Comparison of ENCODE assay signal across 7 cellular contexts in genomic region chr2:202237787-202238233, GRCh38. TPM values are rescaled to one million over a fixed set of nuclear protein-coding genes. Genes with fewer than 3 reads are reported as not detected.
A peak's percentile ranks its signal among the peaks of the same experiment; 100 is the strongest.
DNase-seq lines count a peak whose midpoint lies in the region; ATAC-seq, FAIRE-seq and TF ChIP-seq lines count a peak whose summit lies in the region.

No MANE protein-coding gene starts in this region.

- H4K91ac ChIP-seq in H1 (replicated peaks; ENCODE audit: insufficient read length, low read length): peak overlapping the region; percentile 77

- H4K8ac ChIP-seq in H1 (ENCODE audit: extremely low read depth, insufficient read depth, low read length): peak overlapping the region; percentile 99

- H2BK15ac ChIP-seq in H1 (ENCODE audit: low read length): no peak overlapping the region

- ATAC-seq in GM21367 (IDR thresholded peaks at IDR 0.05; ENCODE audit: unreplicated experiment) (peak; percentile 34), HG03558 (IDR thresholded peaks at IDR 0.05; ENCODE audit: extremely low read depth, unreplicated experiment) (peak; percentile 14)

- POLR2A ChIA-PET in H1 (lab: Charles Lee; ENCODE audit: partially characterized antibody): interaction anchor here (0.6 to 5.5 kb wide), 16 partner anchors 10 to 597 kb away, joined by 3 to 126 read pairs (median 4); partner anchors contain the start of gene NOP58

- H3K79me1 ChIP-seq in H1 (ENCODE audit: low read depth, low read length): no peaks in the 10 kb centered on the region

- no peak overlapping the region for H2AFZ ChIP-seq in H1 (ENCODE audit: low read length)

- H3K27ac ChIP-seq in H1 (ENCODE audit: low read depth, low read length) (peak overlapping the region; percentile 96), substantia nigra (ENCODE audit: low read depth, low read length, poor library complexity, severe bottlenecking) (peak overlapping the region; percentile 88)

- in situ Hi-C loops in G401 (cut with HindIII; ENCODE audit: low sequenced_read_pairs): no loop called here

- H3K4me2 ChIP-seq in H1 (ENCODE audit: insufficient read depth in 1 of 2, low read depth in 2 of 2, low read length in 2 of 2): peak overlapping the region; percentile 73 to 86

- peak overlapping the region; percentile 51; the same call in 1 of the 2 replicates for H3K18ac ChIP-seq in H1 (ENCODE audit: extremely low read depth, low read length)

- H3K23me2 ChIP-seq in H1 (ENCODE audit: low read depth, low read length): peaks cover 3% of the 10 kb centered on the region

- peak overlapping the region; percentile 70; the same call in 1 of the 2 replicates for H2AK5ac ChIP-seq in H1 (ENCODE audit: low read depth, low read length)

- peak overlapping the region; percentile 93 for H3K56ac ChIP-seq in H1 (replicated peaks; ENCODE audit: insufficient read length, low read depth, low read length)

- H3K23ac ChIP-seq in H1 (ENCODE audit: insufficient read length): no peak overlapping the region

- H3K9me3 Mint-ChIP-seq in T-helper 1 cell treated with Interleukin-12 subunit alpha and Interleukin-12 subunit beta and Interleukin-4 antibody, amounts not matched to agents 30 μg/mL and 1 μg/mL, for 36 hours: no peaks in the 10 kb centered on the region

- H3K4me1 ChIP-seq in H1 (replicated peaks in 1 of 4; ENCODE audit: control insufficient read depth in 3 of 4, insufficient read depth in 4 of 4, low read length in 3 of 4): peaks cover 0 to 3% (median 0%) of the 10 kb centered on the region in 4 experiments; a peak in 3 of 7 replicates

- H3K36me3 Mint-ChIP-seq in T-helper 1 cell treated with Interleukin-12 subunit alpha and Interleukin-12 subunit beta and Interleukin-4 antibody, amounts not matched to agents 30 μg/mL and 1 μg/mL, for 36 hours (ENCODE audit: low read depth): peaks cover 5% of the 10 kb centered on the region

- no peaks in the 10 kb centered on the region for H3K27me3 Mint-ChIP-seq in T-helper 1 cell treated with Interleukin-12 subunit alpha and Interleukin-12 subunit beta and Interleukin-4 antibody, amounts not matched to agents 30 μg/mL and 1 μg/mL, for 36 hours (ENCODE audit: low read depth)

- peak in 1 of 2 experiments; percentile 70; a peak in 2 of 3 replicates for TF ChIP-seq POLR2A in H1 (IDR thresholded peaks at IDR 0.05; ENCODE audit: control extremely low read depth in 1 of 2, low read depth in 2 of 2, low read length in 2 of 2)

- no peaks in the 10 kb centered on the region for H3K9me3 ChIP-seq in H1 (ENCODE audit: insufficient read depth in 2 of 2, low read depth in 1 of 2, low read length in 1 of 2)

- no peak overlapping the region for H3K14ac ChIP-seq in H1 (ENCODE audit: insufficient read length)

- no peak for FAIRE-seq in H1 (lab: Jason Lieb, UNC)

- no peak overlapping the region for H2BK120ac ChIP-seq in H1 (replicated peaks; ENCODE audit: low read depth, low read length)

- H3K27ac Mint-ChIP-seq in T-helper 1 cell treated with Interleukin-12 subunit alpha and Interleukin-12 subunit beta and Interleukin-4 antibody, amounts not matched to agents 30 μg/mL and 1 μg/mL, for 36 hours: peak overlapping the region; percentile 86

- peak overlapping the region; percentile 99 for H3K4me3 Mint-ChIP-seq in T-helper 1 cell treated with Interleukin-12 subunit alpha and Interleukin-12 subunit beta and Interleukin-4 antibody, amounts not matched to agents 30 μg/mL and 1 μg/mL, for 36 hours

- H3K4me1 Mint-ChIP-seq in T-helper 1 cell treated with Interleukin-12 subunit alpha and Interleukin-12 subunit beta and Interleukin-4 antibody, amounts not matched to agents 30 μg/mL and 1 μg/mL, for 36 hours (ENCODE audit: low read depth): peaks cover 16% of the 10 kb centered on the region

- no peak for TF ChIP-seq EP300 in H1 (IDR thresholded peaks at IDR 0.05; ENCODE audit: borderline replicate concordance in 1 of 2, low read depth in 2 of 2, low read length in 2 of 2)

- H3K4ac ChIP-seq in H1 (replicated peaks; ENCODE audit: insufficient read length, low read depth, low read length): peak overlapping the region; percentile 73

- CTCF ChIA-PET in H1 (lab: Charles Lee; ENCODE audit: partially characterized antibody): interaction anchor here (1.7 kb wide), 1 partner anchor 32 kb away, joined by 5 read pairs; no protein-coding TSS in a partner anchor

- peak overlapping the region; percentile 82 to 95 (median 94) for H3K9ac ChIP-seq in H1 (replicated peaks in 1 of 4; ENCODE audit: extremely low read depth in 1 of 4, low read depth in 3 of 4, low read length in 3 of 4)

- H3K4me3 ChIP-seq in H1 (ENCODE audit: extremely low read depth in 1 of 4, insufficient read depth in 2 of 4, low read depth in 3 of 4, low read length in 4 of 4): peak overlapping the region; percentile 81 to 99 (median 98)

- DNase-seq in G401 (ENCODE audit: low spot score) (peak; percentile 35), H1 (ENCODE audit: low read depth in 1 of 2, low spot score in 2 of 2) (no peak), medulla oblongata (ENCODE audit: extremely low spot score) (peak; percentile 24), substantia nigra (lab: John Stamatoyannopoulos, UW) (peak in 21 of 49 donors; percentile 4 to 74 (median 40))

- peak overlapping the region; percentile 91 for H4K5ac ChIP-seq in H1 (ENCODE audit: insufficient read length, low read depth, low read length)

- TF ChIP-seq CTCF in H1 (IDR thresholded peaks at IDR 0.05; ENCODE audit: control extremely low read depth in 1 of 3, insufficient read depth in 1 of 3, low read depth in 1 of 3, low read length in 3 of 3): no peak

- no peaks in the 10 kb centered on the region for H3K27me3 ChIP-seq in H1 (replicated peaks in 1 of 4; ENCODE audit: control insufficient read depth in 3 of 4, extremely low read depth in 1 of 4, insufficient read depth in 3 of 4, low read length in 3 of 4)

- TF ChIP-seq RAD21 in H1 (IDR thresholded peaks at IDR 0.05 in 1 of 2, conservative IDR thresholded peaks at IDR 0.05 in 1 of 2; ENCODE audit: low read depth in 2 of 2, low read length in 2 of 2): no peak

- H2BK12ac ChIP-seq in H1 (ENCODE audit: low read depth, low read length): peak overlapping the region; percentile 79

- peak overlapping the region; percentile 98 for H2BK5ac ChIP-seq in H1 (ENCODE audit: low read depth, low read length)

- peaks cover 6 to 12% of the 10 kb centered on the region in 2 experiments for H4K20me1 ChIP-seq in H1 (replicated peaks in 1 of 2; ENCODE audit: control insufficient read depth in 1 of 2, insufficient read depth in 2 of 2, low read length in 2 of 2)

- peaks cover 0 to 10% (median 0%) of the 10 kb centered on the region in 4 experiments; a peak in 1 of 8 replicates for H3K36me3 ChIP-seq in H1 (ENCODE audit: control insufficient read depth in 2 of 4, insufficient read depth in 4 of 4, low read length in 3 of 4)

- H3K79me2 ChIP-seq in H1 (ENCODE audit: control insufficient read depth in 1 of 2, insufficient read depth in 2 of 2, low read length in 2 of 2): peaks cover 28 to 52% of the 10 kb centered on the region in 2 experiments

- WGBS in H1 (ENCODE audit: extremely low coverage in 1 of 2, insufficient coverage in 1 of 2, insufficient read length in 1 of 2, insufficient replicate concordance in 2 of 2, low coverage in 1 of 2, low lambda C conversion rate in 2 of 2, missing lambda C conversion rate in 1 of 2), 2 experiments: 1% methylated on average over 30 of the region's 30 CpGs; no CpG with 5 or more reads in 1 of the 2 experiments

- H2BK20ac ChIP-seq in H1 (ENCODE audit: low read length): peak overlapping the region; percentile 13; the same call in 1 of the 2 replicates

TF ChIP-seq in H1, 55 proteins besides CTCF, POLR2A, EP300 and RAD21:
- TF ChIP-seq RBBP5 (IDR thresholded peaks at IDR 0.05; ENCODE audit: borderline replicate concordance, low read depth, low read length) (no peak), SUZ12 (IDR thresholded peaks at IDR 0.05; ENCODE audit: low read length) (no peak), BACH1 (IDR thresholded peaks at IDR 0.05; ENCODE audit: low read length) (no peak), EZH2 (IDR thresholded peaks at IDR 0.05; ENCODE audit: low read depth, low read length, severe bottlenecking) (no peak), PHF8 (conservative IDR thresholded peaks at IDR 0.05; ENCODE audit: low read depth, low read length) (peak; percentile 33; the same call in 1 of the 2 replicates), CEBPB (IDR thresholded peaks at IDR 0.05; ENCODE audit: low read depth, low read length) (no peak), TBP (IDR thresholded peaks at IDR 0.05; ENCODE audit: low read depth, low read length) (peak; percentile 53), SIN3A (conservative IDR thresholded peaks at IDR 0.05 in 1 of 2, IDR thresholded peaks at IDR 0.05 in 1 of 2; ENCODE audit: low read depth in 1 of 2, low read length in 2 of 2) (0 out of 4 replicates have a peak, but pooled peaks have one; percentile 29 to 50), POLR2AphosphoS5 (IDR thresholded peaks at IDR 0.05; ENCODE audit: low read depth, low read length) (peak; percentile 73; the same call in 1 of the 2 replicates), CBX5 (IDR thresholded peaks at IDR 0.05; ENCODE audit: low read depth, low read length) (no peak), TAF1 (IDR thresholded peaks at IDR 0.05; ENCODE audit: low read depth, low read length) (peak; percentile 72; the same call in 1 of the 2 replicates)
TF ChIP-seq in H1: peak in this region for 5.

RNA-seq across cellular contexts. Expression of gene SUMO1, which starts 0.6 kb away (rescaled TPM):
- 263 and 352 TPM in 2 replicates for total RNA-seq in G401 (2014; rRNA removed; shearing (Covaris generic))
- 232 and 238 TPM in 2 replicates for total RNA-seq in H1 (2021; fragmentation: NEBNext Ultra II Directional; extraction: Animal tissue kit (Norgen Biotek cat#: 25700))
- polyA plus RNA-seq in H1 (2011; rRNA removed): 43.1 and 108 TPM in 2 replicates
- 110 TPM for polyA plus RNA-seq in H1 (2011; cell fraction: cytosol; rRNA removed)
- polyA plus RNA-seq in H1 (2011; cell fraction: nucleus; rRNA removed): 18.0 TPM
- 139 to 308 TPM (median 165 TPM) in 4 replicates for polyA plus RNA-seq in H1 (2012, experiment 1 of 2)
- 33.2 TPM for polyA plus RNA-seq in H1 (2012, experiment 2 of 2)
- 211 TPM for polyA plus RNA-seq in H1 (2013, experiment 1 of 2)
- polyA plus RNA-seq in H1 (2013, experiment 2 of 2): 225 TPM
- 42.5 and 47.7 TPM in 2 replicates for polyA minus RNA-seq in H1 (2011; rRNA and poly(A)+ RNA removed)
- 66.4 TPM for polyA minus RNA-seq in H1 (2011; cell fraction: cytosol; rRNA and poly(A)+ RNA removed)
- 39.5 TPM for polyA minus RNA-seq in H1 (2011; cell fraction: nucleus; rRNA and poly(A)+ RNA removed)

RNA-seq across cellular contexts. Expression of gene NOP58, which starts 27.8 kb away (rescaled TPM):
- total RNA-seq in G401 (2014; rRNA removed; shearing (Covaris generic)): 91.1 and 106 TPM in 2 replicates
- total RNA-seq in H1 (2021; fragmentation: NEBNext Ultra II Directional; extraction: Animal tissue kit (Norgen Biotek cat#: 25700)): 128 and 133 TPM in 2 replicates
- polyA plus RNA-seq in H1 (2011; rRNA removed): 38.9 and 41.5 TPM in 2 replicates
- 76.2 TPM for polyA plus RNA-seq in H1 (2011; cell fraction: cytosol; rRNA removed)
- polyA plus RNA-seq in H1 (2011; cell fraction: nucleus; rRNA removed): 47.4 TPM
- polyA plus RNA-seq in H1 (2012, experiment 1 of 2): 97.0 to 148 TPM (median 108 TPM) in 4 replicates
- polyA plus RNA-seq in H1 (2012, experiment 2 of 2): 10.5 TPM
- polyA plus RNA-seq in H1 (2013, experiment 1 of 2): 222 TPM
- polyA plus RNA-seq in H1 (2013, experiment 2 of 2): 204 TPM
- 42.4 and 42.9 TPM in 2 replicates for polyA minus RNA-seq in H1 (2011; rRNA and poly(A)+ RNA removed)
- polyA minus RNA-seq in H1 (2011; cell fraction: cytosol; rRNA and poly(A)+ RNA removed): 55.5 TPM
- polyA minus RNA-seq in H1 (2011; cell fraction: nucleus; rRNA and poly(A)+ RNA removed): 193 TPM

Comparison
In these comparisons a context has a peak if more than half of its experiments do, and no peak if none do; other contexts are left out.
1. DNase-seq: peak in G401 (single experiment) and medulla oblongata (single experiment); none in H1 (0 of 2).